8 cellular contexts compared by ENCODE assay signal in the genomic region with DNA sequence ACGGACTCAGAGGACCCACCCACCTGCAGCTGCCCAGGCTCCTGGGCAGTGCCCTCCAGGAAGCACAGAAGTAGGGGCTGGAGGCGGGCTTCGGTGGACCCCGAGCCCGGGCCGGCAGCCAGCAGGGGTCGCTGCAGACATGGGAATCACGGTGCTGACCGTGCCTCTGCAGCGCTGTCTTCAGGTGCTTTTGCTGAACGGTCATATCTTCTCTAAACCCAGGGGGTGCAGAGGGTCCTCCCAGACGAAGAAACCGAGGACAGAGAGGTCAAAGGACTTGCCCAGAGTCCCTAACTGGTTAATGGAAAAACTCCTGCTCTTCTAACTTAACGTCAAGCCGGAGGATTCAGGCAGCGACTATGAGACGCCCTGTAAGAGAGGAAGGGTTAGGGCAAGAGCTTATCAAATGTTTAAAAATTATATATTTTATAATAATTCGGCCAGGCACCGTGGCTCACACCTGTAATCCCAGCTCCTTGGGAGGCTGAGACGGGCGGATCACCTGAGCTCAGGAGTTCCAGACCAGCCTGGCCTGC. TPM values are rescaled to one million over a fixed set of nuclear protein-coding genes. Genes with fewer than 3 reads are reported as not detected.
DNase-seq lines count a peak whose midpoint lies in the region; ATAC-seq, FAIRE-seq and TF ChIP-seq lines count a peak whose summit lies in the region.

No MANE protein-coding gene starts in this region.

- H3K4me3 ChIP-seq in KMS-11 (IDR thresholded peaks at IDR 0.05; ENCODE audit: insufficient read depth, low read depth, low read length) (no peak overlapping the region), endothelial cell of umbilical vein (replicated peaks in 1 of 3; ENCODE audit: insufficient read depth in 1 of 3, low read depth in 1 of 3, low read length in 3 of 3) (no peak overlapping the region)

- no peaks in the 10 kb centered on the region for H3K36me3 Mint-ChIP-seq in activated CD8-positive, alpha-beta T cell treated with anti-CD3 and anti-CD28 coated beads for 36 hours (ENCODE audit: low read depth)

- FAIRE-seq in endothelial cell of umbilical vein (lab: Jason Lieb, UNC), result peak; percentile 18

- H3K4me1 ChIP-seq in KMS-11 (ENCODE audit: low read depth, poor library complexity, severe bottlenecking) (no peaks in the 10 kb centered on the region), endothelial cell of umbilical vein (ENCODE audit: control insufficient read depth, extremely low read depth, insufficient read depth, low read length) (no peaks in the 10 kb centered on the region)

- H3K36me3 ChIP-seq in KMS-11 (ENCODE audit: insufficient read depth), result no peaks in the 10 kb centered on the region
- H3K36me3 ChIP-seq in endothelial cell of umbilical vein (ENCODE audit: control insufficient read depth in 2 of 2, extremely low read depth in 1 of 2, insufficient read depth in 2 of 2, low read length in 2 of 2), result no peaks in the 10 kb centered on the region

- H3K9me3 ChIP-seq in endothelial cell of umbilical vein (replicated peaks; ENCODE audit: control insufficient read depth, insufficient read depth, low read length), result no peaks in the 10 kb centered on the region

- dilution Hi-C loops in endothelial cell of umbilical vein (cut with MboI; ENCODE audit: extremely low pct_ligation_motif_present, low sequenced_read_pairs), result no loop called here

- no TSS peak for BruUV-seq in endothelial cell of umbilical vein (replicated peaks; lab: Mats Ljungman, UMichigan)

- no peak overlapping the region for H3K4me2 ChIP-seq in KMS-11
- no peak overlapping the region for H3K4me2 ChIP-seq in endothelial cell of umbilical vein (ENCODE audit: insufficient read depth, low read length)

- CTCF ChIA-PET in activated CD8-positive, alpha-beta T cell treated with anti-CD3 and anti-CD28 coated beads for 36 hours (lab: Charles Lee), result interaction anchor here (0.6 to 3.2 kb wide), 26 partner anchors 8 to 489 kb away, joined by 3 to 35 read pairs (median 5); a partner anchor contains a TSS
- CTCF ChIA-PET in endothelial cell of umbilical vein (lab: Charles Lee), result interaction anchor here (0.6 to 3.0 kb wide), 17 partner anchors 9 to 427 kb away, joined by 3 to 10 read pairs (median 3); a partner anchor contains a TSS

- no peaks in the 10 kb centered on the region for H3K9me3 Mint-ChIP-seq in activated CD8-positive, alpha-beta T cell treated with anti-CD3 and anti-CD28 coated beads for 36 hours

- H3K27me3 Mint-ChIP-seq in activated CD8-positive, alpha-beta T cell treated with anti-CD3 and anti-CD28 coated beads for 36 hours, result no peaks in the 10 kb centered on the region

- H2AFZ ChIP-seq in KMS-11 (ENCODE audit: low read depth) (no peak overlapping the region), endothelial cell of umbilical vein (ENCODE audit: low read depth, low read length) (peak overlapping the region; percentile 57)

- H3K9me1 ChIP-seq in endothelial cell of umbilical vein (replicated peaks; ENCODE audit: control insufficient read depth, extremely low read depth, insufficient read depth, low read length), result no peaks in the 10 kb centered on the region

- H3K27ac Mint-ChIP-seq in activated CD8-positive, alpha-beta T cell treated with anti-CD3 and anti-CD28 coated beads for 36 hours, result no peak overlapping the region

- H3K4me3 Mint-ChIP-seq in activated CD8-positive, alpha-beta T cell treated with anti-CD3 and anti-CD28 coated beads for 36 hours, result no peak overlapping the region

- H3K27me3 ChIP-seq in KMS-11 (ENCODE audit: insufficient read depth, low read depth) (no peaks in the 10 kb centered on the region), endothelial cell of umbilical vein (ENCODE audit: control insufficient read depth in 2 of 2, insufficient read depth in 2 of 2, low read length in 2 of 2) (peaks cover 0 to 5% of the 10 kb centered on the region in 2 experiments)

- H3K4me1 Mint-ChIP-seq in activated CD8-positive, alpha-beta T cell treated with anti-CD3 and anti-CD28 coated beads for 36 hours (ENCODE audit: low read depth), result peaks cover 4% of the 10 kb centered on the region

- no peaks in the 10 kb centered on the region for H3K79me2 ChIP-seq in KMS-11 (ENCODE audit: insufficient read depth, low read depth)
- H3K79me2 ChIP-seq in endothelial cell of umbilical vein (ENCODE audit: control insufficient read depth, insufficient read depth, low read length), result no peaks in the 10 kb centered on the region

- H3K9ac ChIP-seq in KMS-11 (no peak overlapping the region), endothelial cell of umbilical vein (replicated peaks; ENCODE audit: extremely low read depth, insufficient read depth, low read length) (no peak overlapping the region)

- no peak for TF ChIP-seq POLR2A in endothelial cell of umbilical vein (IDR thresholded peaks at IDR 0.05; ENCODE audit: low read depth, low read length)

- intact Hi-C loops in activated CD8-positive, alpha-beta T cell treated with anti-CD3 and anti-CD28 coated beads for 36 hours (cut with micrococcal nuclease), result no loop called here
- intact Hi-C loops in endothelial cell of umbilical vein (cut with micrococcal nuclease), result loop anchor here (1.0 kb wide), 2 partner anchors 38 to 42 kb away; a partner anchor contains a TSS
- intact Hi-C loops in posterior vena cava (cut with DNase I), result no loop called here

- DNase-seq in NK-92 treated with Interleukin-12 subunit alpha and Interleukin-12 subunit beta, amount 100 ng/mL, for 24 hours (lab: John Stamatoyannopoulos, UW), result peak; percentile 22
- no peak for DNase-seq in NK-92 (lab: John Stamatoyannopoulos, UW; ENCODE audit: unreplicated experiment)
- peak; percentile 85 for DNase-seq in activated CD8-positive, alpha-beta T cell treated with anti-CD3 and anti-CD28 coated beads for 36 hours
- DNase-seq in endothelial cell of umbilical vein (ENCODE audit: low read depth, low spot score), result peak; percentile 35
- peak; percentile 74 for DNase-seq in posterior vena cava (ENCODE audit: low spot score)
- no peak for DNase-seq in epidermal melanocyte (ENCODE audit: insufficient read length, low spot score)
- DNase-seq in SKM-1 treated with dmso at 0.1 percent for 144 hours (lab: John Stamatoyannopoulos, UW; ENCODE audit: unreplicated experiment), result no peak

- H3K27ac ChIP-seq in KMS-11, result no peak overlapping the region
- no peak overlapping the region for H3K27ac ChIP-seq in endothelial cell of umbilical vein (ENCODE audit: insufficient read depth, low read depth, low read length)

- ATAC-seq in activated CD8-positive, alpha-beta T cell treated with anti-CD3 and anti-CD28 coated beads for 36 hours, result peak; percentile 95

- POLR2A ChIA-PET in activated CD8-positive, alpha-beta T cell treated with anti-CD3 and anti-CD28 coated beads for 36 hours (lab: Charles Lee), result interaction anchor here (0.9 to 1.0 kb wide), 2 partner anchors 11 to 185 kb away, joined by 3 to 4 read pairs; a partner anchor contains a TSS
- POLR2A ChIA-PET in endothelial cell of umbilical vein (lab: Charles Lee), result no interaction called here

- TF ChIP-seq CTCF in KMS-11 (conservative IDR thresholded peaks at IDR 0.05; ENCODE audit: low read depth, low read length), result peak; percentile 49
- TF ChIP-seq CTCF in activated CD8-positive, alpha-beta T cell treated with anti-CD3 and anti-CD28 coated beads for 36 hours (IDR thresholded peaks at IDR 0.05), result peak; percentile 94
- peak; percentile 78 to 90 for TF ChIP-seq CTCF in endothelial cell of umbilical vein (IDR thresholded peaks at IDR 0.05; ENCODE audit: extremely low read depth in 1 of 2, insufficient read depth in 1 of 2, low read depth in 1 of 2, low read length in 2 of 2)

- H4K20me1 ChIP-seq in KMS-11 (ENCODE audit: insufficient read depth), result no peaks in the 10 kb centered on the region
- no peaks in the 10 kb centered on the region for H4K20me1 ChIP-seq in endothelial cell of umbilical vein (replicated peaks; ENCODE audit: control insufficient read depth, extremely low read depth, insufficient read depth, low read length)

TF ChIP-seq in endothelial cell of umbilical vein, 7 proteins besides CTCF, POLR2A, EP300 and RAD21 (continues in another document):
- TF ChIP-seq JUN (IDR thresholded peaks at IDR 0.05; ENCODE audit: borderline replicate concordance, insufficient read depth, insufficient read length, low read depth), result no peak

RNA-seq across cellular contexts. Expression of a gene that starts 21.5 kb away (rescaled TPM):
- total RNA-seq in activated CD8-positive, alpha-beta T cell treated with anti-CD3 and anti-CD28 coated beads for 36 hours, result not detected
- total RNA-seq in endothelial cell of umbilical vein (not detected in 2 replicates), posterior vena cava (1 to 10 TPM; 3.4 to 4.2 TPM)
- polyA plus RNA-seq in endothelial cell of umbilical vein, result 0.03 and 0.06 TPM in 2 replicates
- polyA plus RNA-seq in endothelial cell of umbilical vein (2011; cell fraction: cytosol; rRNA removed), result 0.13 TPM in 1 of 2 replicates, not detected in the other
- polyA plus RNA-seq in endothelial cell of umbilical vein (2011; cell fraction: nucleus; rRNA removed), result 0.06 TPM in 1 of 2 replicates, not detected in the other
- polyA plus RNA-seq in endothelial cell of umbilical vein (2012), result not detected in 2 replicates
- polyA minus RNA-seq in endothelial cell of umbilical vein, result not detected in 2 replicates
- polyA minus RNA-seq in endothelial cell of umbilical vein (2011; cell fraction: cytosol; rRNA and poly(A)+ RNA removed), result not detected
- not detected in 2 replicates for polyA minus RNA-seq in endothelial cell of umbilical vein (2011; cell fraction: nucleus; rRNA and poly(A)+ RNA removed)

RNA-seq across cellular contexts. Expression of a gene that starts 36.6 kb away (rescaled TPM):
- 10 to 100 TPM; 14.9 to 15.5 TPM for total RNA-seq in activated CD8-positive, alpha-beta T cell treated with anti-CD3 and anti-CD28 coated beads for 36 hours
- total RNA-seq in endothelial cell of umbilical vein (15.9 and 16.1 TPM in 2 replicates), posterior vena cava (10 to 100 TPM; 17.9 to 18.0 TPM)
- polyA plus RNA-seq in endothelial cell of umbilical vein, result 8.3 and 11.9 TPM in 2 replicates
- polyA plus RNA-seq in endothelial cell of umbilical vein (2011; cell fraction: cytosol; rRNA removed), result 8.7 and 9.1 TPM in 2 replicates
- polyA plus RNA-seq in endothelial cell of umbilical vein (2011; cell fraction: nucleus; rRNA removed), result 11.0 and 14.9 TPM in 2 replicates
- polyA plus RNA-seq in endothelial cell of umbilical vein (2012), result 7.2 and 8.1 TPM in 2 replicates
- polyA minus RNA-seq in endothelial cell of umbilical vein, result 10.1 and 10.2 TPM in 2 replicates
- 11.5 TPM for polyA minus RNA-seq in endothelial cell of umbilical vein (2011; cell fraction: cytosol; rRNA and poly(A)+ RNA removed)
- polyA minus RNA-seq in endothelial cell of umbilical vein (2011; cell fraction: nucleus; rRNA and poly(A)+ RNA removed), result 10.6 and 11.9 TPM in 2 replicates

RNA-seq across cellular contexts. Expression of a gene that starts 38.5 kb away (rescaled TPM):
- 100 to 1,000 TPM; 132 to 134 TPM for total RNA-seq in activated CD8-positive, alpha-beta T cell treated with anti-CD3 and anti-CD28 coated beads for 36 hours
- total RNA-seq in endothelial cell of umbilical vein (60.4 and 64.6 TPM in 2 replicates), posterior vena cava (10 to 100 TPM; 41.7 to 45.9 TPM)
- 63.2 and 65.1 TPM in 2 replicates for polyA plus RNA-seq in endothelial cell of umbilical vein
- 45.4 and 65.7 TPM in 2 replicates for polyA plus RNA-seq in endothelial cell of umbilical vein (2011; cell fraction: cytosol; rRNA removed)
- polyA plus RNA-seq in endothelial cell of umbilical vein (2011; cell fraction: nucleus; rRNA removed), result 61.1 and 61.5 TPM in 2 replicates
- 39.0 and 48.2 TPM in 2 replicates for polyA plus RNA-seq in endothelial cell of umbilical vein (2012)
- polyA minus RNA-seq in endothelial cell of umbilical vein, result 41.6 and 52.4 TPM in 2 replicates
- 21.9 TPM for polyA minus RNA-seq in endothelial cell of umbilical vein (2011; cell fraction: cytosol; rRNA and poly(A)+ RNA removed)
- 13.0 and 13.3 TPM in 2 replicates for polyA minus RNA-seq in endothelial cell of umbilical vein (2011; cell fraction: nucleus; rRNA and poly(A)+ RNA removed)

Comparison
In these comparisons a context has a peak if more than half of its experiments do, and no peak if none do; other contexts are left out.
1. DNase-seq: peak in NK-92 treated with Interleukin-12 subunit alpha and Interleukin-12 subunit beta, amount 100 ng/mL, for 24 hours (single experiment), activated CD8-positive, alpha-beta T cell treated with anti-CD3 and anti-CD28 coated beads for 36 hours (single experiment), endothelial cell of umbilical vein (single experiment) and posterior vena cava (single experiment); none in NK-92 (single experiment), epidermal melanocyte (single experiment) and SKM-1 treated with dmso at 0.1 percent for 144 hours (single experiment).
2. Peak in every context shown above with its lines, with median percentiles within 50 percentile points of each other: CTCF ChIP-seq.